Comparison of ENCODE assay signal across 27 cellular contexts in the genomic region with DNA sequence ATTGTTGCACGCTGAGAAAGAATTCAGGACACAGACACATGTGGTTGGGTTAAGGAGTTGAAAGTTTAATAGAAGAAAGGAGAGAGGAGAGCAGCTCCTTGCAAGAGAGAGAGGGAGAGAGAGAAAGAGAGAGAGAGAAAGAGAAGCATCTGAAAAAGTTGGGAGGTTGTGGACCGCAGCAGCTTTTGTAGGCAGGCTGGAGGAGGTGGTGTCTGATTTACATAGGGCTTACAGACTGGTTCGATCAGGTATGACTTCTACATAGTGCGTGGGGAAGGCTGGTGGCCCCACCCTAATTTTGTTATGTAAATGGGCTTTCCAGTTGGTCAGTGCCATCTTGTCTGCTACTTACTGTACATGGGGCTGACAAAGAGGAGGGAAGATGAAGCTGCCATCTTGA. TPM values are rescaled to one million over a fixed set of nuclear protein-coding genes. Genes with fewer than 3 reads are reported as not detected.
"Had no signal": no experiment of that assay in that cellular context is flagged by ENCODE, and none has a peak within 500 bp of the region (broad histone marks: within the 10 kb centered on the region; RNA-seq: fewer than 3 reads in every experiment).

No MANE protein-coding gene starts in this region.

- H3K27me3 ChIP-seq: colonic mucosa, gastrocnemius medialis, right lobe of liver, upper lobe of left lung had no signal

- H3K4me1 Mint-ChIP-seq: activated CD4-positive, alpha-beta memory T cell treated with anti-CD3 and anti-CD28 coated beads, Interleukin-2, amount 10 ng/mL, durations not matched to agents 7 days and 5 days; activated CD8-positive, alpha-beta memory T cell treated with anti-CD3 and anti-CD28 coated beads, Interleukin-2, amount 10 ng/mL, durations not matched to agents 7 days and 5 days; activated naive CD8-positive, alpha-beta T cell treated with anti-CD3 and anti-CD28 coated beads, Interleukin-2, amount 10 ng/mL, durations not matched to agents 7 days and 5 days; activated T-helper 17 cell treated with anti-CD3 and anti-CD28 coated beads, Interleukin-2, amount 50 U/mL, for 72 hours; T-cell had no signal

- H3K27me3 Mint-ChIP-seq: activated CD4-positive, alpha-beta memory T cell treated with anti-CD3 and anti-CD28 coated beads, Interleukin-2, amount 10 ng/mL, durations not matched to agents 7 days and 5 days; activated CD8-positive, alpha-beta memory T cell treated with anti-CD3 and anti-CD28 coated beads, Interleukin-2, amount 10 ng/mL, durations not matched to agents 7 days and 5 days; activated naive CD8-positive, alpha-beta T cell treated with anti-CD3 and anti-CD28 coated beads, Interleukin-2, amount 10 ng/mL, durations not matched to agents 7 days and 5 days; stimulated activated naive CD8-positive, alpha-beta T cell treated with anti-CD3 and anti-CD28 coated beads, Interleukin-15, Interleukin-2, amounts not matched to agents 100 ng/mL and 50 ng/mL, for 24 hours had no signal

- H3K36me3 Mint-ChIP-seq: activated CD8-positive, alpha-beta memory T cell treated with anti-CD3 and anti-CD28 coated beads, Interleukin-2, amount 10 ng/mL, durations not matched to agents 7 days and 5 days; activated naive CD8-positive, alpha-beta T cell treated with anti-CD3 and anti-CD28 coated beads, Interleukin-2, amount 10 ng/mL, durations not matched to agents 7 days and 5 days; brain; T-cell had no signal

- H3K4me1 ChIP-seq: colonic mucosa, gastrocnemius medialis, lower lobe of right lung, parathyroid adenoma, right lobe of liver, upper lobe of left lung had no signal

- H3K27ac Mint-ChIP-seq: activated CD4-positive, alpha-beta memory T cell treated with anti-CD3 and anti-CD28 coated beads, Interleukin-2, amount 10 ng/mL, durations not matched to agents 7 days and 5 days; activated CD8-positive, alpha-beta memory T cell treated with anti-CD3 and anti-CD28 coated beads, Interleukin-2, amount 10 ng/mL, durations not matched to agents 7 days and 5 days; activated naive CD8-positive, alpha-beta T cell treated with anti-CD3 and anti-CD28 coated beads, Interleukin-2, amount 10 ng/mL, durations not matched to agents 7 days and 5 days; activated T-helper 17 cell treated with anti-CD3 and anti-CD28 coated beads, Interleukin-2, amount 50 U/mL, for 72 hours; brain; stimulated activated naive CD8-positive, alpha-beta T cell treated with anti-CD3 and anti-CD28 coated beads, Interleukin-15, Interleukin-2, amounts not matched to agents 100 ng/mL and 50 ng/mL, for 24 hours; T-cell had no signal

- H3K4me3 ChIP-seq: colonic mucosa, gastrocnemius medialis, lower lobe of right lung, right lobe of liver, upper lobe of left lung had no signal

- H3K36me3 ChIP-seq: colonic mucosa, gastrocnemius medialis, lower lobe of right lung, right lobe of liver, upper lobe of left lung had no signal

- H3K9me3 Mint-ChIP-seq: activated CD4-positive, alpha-beta memory T cell treated with anti-CD3 and anti-CD28 coated beads, Interleukin-2, amount 10 ng/mL, durations not matched to agents 7 days and 5 days; activated naive CD8-positive, alpha-beta T cell treated with anti-CD3 and anti-CD28 coated beads, Interleukin-2, amount 10 ng/mL, durations not matched to agents 7 days and 5 days; activated T-helper 17 cell treated with anti-CD3 and anti-CD28 coated beads, Interleukin-2, amount 50 U/mL, for 72 hours; nephron; stimulated activated naive CD8-positive, alpha-beta T cell treated with anti-CD3 and anti-CD28 coated beads, Interleukin-15, Interleukin-2, amounts not matched to agents 100 ng/mL and 50 ng/mL, for 24 hours; T-cell had no signal

- H3K4me3 Mint-ChIP-seq: activated CD4-positive, alpha-beta memory T cell treated with anti-CD3 and anti-CD28 coated beads, Interleukin-2, amount 10 ng/mL, durations not matched to agents 7 days and 5 days; activated CD8-positive, alpha-beta memory T cell treated with anti-CD3 and anti-CD28 coated beads, Interleukin-2, amount 10 ng/mL, durations not matched to agents 7 days and 5 days; activated naive CD8-positive, alpha-beta T cell treated with anti-CD3 and anti-CD28 coated beads, Interleukin-2, amount 10 ng/mL, durations not matched to agents 7 days and 5 days; activated T-helper 17 cell treated with anti-CD3 and anti-CD28 coated beads, Interleukin-2, amount 50 U/mL, for 72 hours; brain; nephron; stimulated activated naive CD8-positive, alpha-beta T cell treated with anti-CD3 and anti-CD28 coated beads, Interleukin-15, Interleukin-2, amounts not matched to agents 100 ng/mL and 50 ng/mL, for 24 hours; T-cell had no signal

- H3K9ac ChIP-seq: parathyroid adenoma had no signal

- H3K9me3 ChIP-seq: colonic mucosa, gastrocnemius medialis, lower lobe of right lung, right lobe of liver, upper lobe of left lung had no signal

- H3K27ac ChIP-seq: colonic mucosa, gastrocnemius medialis, lower lobe of right lung, parathyroid adenoma, right lobe of liver, upper lobe of left lung had no signal

- DNase-seq: activated CD4-positive, alpha-beta memory T cell treated with anti-CD3 and anti-CD28 coated beads, Interleukin-2, amount 10 ng/mL, durations not matched to agents 7 days and 5 days; activated CD4-positive, alpha-beta T cell treated with anti-CD3 and anti-CD28 coated beads for 48 hours; activated CD4-positive, CD25-positive, alpha-beta regulatory T cell; activated CD8-positive, alpha-beta memory T cell treated with anti-CD3 and anti-CD28 coated beads, Interleukin-2, amount 10 ng/mL, durations not matched to agents 7 days and 5 days; activated naive CD4-positive, alpha-beta T cell; activated naive CD8-positive, alpha-beta T cell treated with anti-CD3 and anti-CD28 coated beads, Interleukin-2, amount 10 ng/mL, durations not matched to agents 7 days and 5 days; activated T-cell treated with anti-CD3 and anti-CD28 coated beads, Interleukin-2, amount 50 U/mL, for 1 hour; caudate nucleus; colonic mucosa; erythroblast; gastrocnemius medialis; head of caudate nucleus; left colon; lower lobe of right lung; midbrain; right lobe of liver; small intestine; stimulated activated CD4-positive, alpha-beta T cell treated with anti-CD3 and anti-CD28 coated beads, Interleukin-15, amount 100 ng/mL, for 24 hours; stimulated activated CD4-positive, alpha-beta T cell treated with anti-CD3 and anti-CD28 coated beads, Interleukin-2, amount 100 ng/mL, for 48 hours; T-cell; T-helper 9 cell; upper lobe of left lung had no signal

RNA-seq across cellular contexts. Expression of gene GYG2, which starts 27.5 kb away (rescaled TPM):
- total RNA-seq: activated CD4-positive, alpha-beta memory T cell treated with anti-CD3 and anti-CD28 coated beads, Interleukin-2, amount 10 ng/mL, durations not matched to agents 7 days and 5 days; activated CD8-positive, alpha-beta memory T cell treated with anti-CD3 and anti-CD28 coated beads, Interleukin-2, amount 10 ng/mL, durations not matched to agents 7 days and 5 days; activated naive CD8-positive, alpha-beta T cell treated with anti-CD3 and anti-CD28 coated beads, Interleukin-2, amount 10 ng/mL, durations not matched to agents 7 days and 5 days; activated T-helper 17 cell treated with anti-CD3 and anti-CD28 coated beads, Interleukin-2, amount 50 U/mL, for 72 hours had no signal

RNA-seq across cellular contexts. Expression of gene XG, which starts 49.4 kb away (rescaled TPM):
- total RNA-seq: activated CD4-positive, alpha-beta memory T cell treated with anti-CD3 and anti-CD28 coated beads, Interleukin-2, amount 10 ng/mL, durations not matched to agents 7 days and 5 days; activated CD8-positive, alpha-beta memory T cell treated with anti-CD3 and anti-CD28 coated beads, Interleukin-2, amount 10 ng/mL, durations not matched to agents 7 days and 5 days had no signal
